2 cellular contexts compared by ENCODE assay signal in genomic region chr6:29149444-29149843, GRCh38. TPM values are rescaled to one million over a fixed set of nuclear protein-coding genes. Genes with fewer than 3 reads are reported as not detected.
"Had no signal": no experiment of that assay in that cellular context is flagged by ENCODE, and none has a peak within 500 bp of the region (broad histone marks: within the 10 kb centered on the region; RNA-seq: fewer than 3 reads in every experiment).

No MANE protein-coding gene starts in this region.

RNA-seq across cellular contexts. Expression of gene OR2J2, which starts 21.3 kb away (rescaled TPM):
- total RNA-seq: G401, GM12878 had no signal
- polyA plus RNA-seq: GM12878 had no signal

RNA-seq across cellular contexts. Expression of gene OR2J3, which starts 41.6 kb away (rescaled TPM):
- total RNA-seq: G401, GM12878 had no signal
- polyA plus RNA-seq: GM12878 had no signal

RNA-seq across cellular contexts. Expression of gene OR2J1, which starts 50.2 kb away (rescaled TPM):
- total RNA-seq: G401, GM12878 had no signal
- polyA plus RNA-seq: GM12878 had no signal
